Comparison of ENCODE assay signal across 25 cellular contexts in the genomic region with DNA sequence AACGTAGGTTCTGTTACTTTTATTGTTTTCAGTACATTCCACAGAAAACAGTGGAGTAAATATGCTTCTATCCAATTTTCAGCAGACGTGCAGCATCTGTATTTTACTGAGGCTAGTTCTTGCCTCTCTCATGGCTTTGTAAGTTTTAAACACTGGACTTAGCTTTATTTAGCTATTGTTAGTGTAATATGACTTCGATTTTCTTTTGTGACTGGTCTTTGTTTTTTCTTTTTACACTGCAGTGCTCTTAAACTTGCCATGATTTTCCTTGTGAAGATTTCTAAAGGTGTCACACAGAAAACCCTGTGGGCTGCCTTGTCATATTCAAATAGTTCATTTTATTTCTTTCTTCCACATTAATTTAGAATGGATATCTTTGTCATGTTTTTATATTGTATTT.
"Had no signal": no experiment of that assay in that cellular context is flagged by ENCODE, and none has a peak within 500 bp of the region (broad histone marks: within the 10 kb centered on the region; RNA-seq: fewer than 3 reads in every experiment).

No MANE protein-coding gene starts in this region.

- DNase-seq: hippocampal formation; kidney glomerular epithelial cell; left colon; left lung; lower lobe of right lung; mammary epithelial cell; mesenchymal stem cell; naive thymus-derived CD8-positive, alpha-beta T cell; pancreas; posterior cingulate gyrus; retina; right cardiac atrium; spleen; stimulated activated CD4-positive, alpha-beta T cell treated with anti-CD3 and anti-CD28 coated beads, Interleukin-2, amount 100 ng/mL, for 48 hours; stimulated activated CD4-positive, alpha-beta T cell treated with anti-CD3 and anti-CD28 coated beads, Interleukin-4, amount 100 ng/mL, for 4 hours; stimulated activated naive B cell treated with anti-CD40 and anti-IgM and Interleukin-4, amounts not matched to agents 10 μg/mL and 1 μg/mL and 100 μg/mL, for 72 hours; stimulated activated naive CD8-positive, alpha-beta T cell treated with anti-CD3 and anti-CD28 coated beads, Interleukin-15, Interleukin-2, amounts not matched to agents 100 U/mL and 50 U/mL, for 24 hours; stomach; testis; tibial artery; trophoblast cell; upper lobe of right lung had no signal

- H3K4me3 ChIP-seq: left lung, lower lobe of right lung, neural progenitor cell, pancreas, prostate gland, skin epidermis, spleen, stomach, testis, tibial artery, upper lobe of right lung had no signal

- ATAC-seq: left colon; left lung; lower lobe of right lung; naive thymus-derived CD8-positive, alpha-beta T cell; pancreas; right cardiac atrium; stimulated activated naive B cell treated with anti-CD40 and anti-IgM and Interleukin-4, amounts not matched to agents 10 μg/mL and 1 μg/mL and 100 μg/mL, for 72 hours; stimulated activated naive CD8-positive, alpha-beta T cell treated with anti-CD3 and anti-CD28 coated beads, Interleukin-15, Interleukin-2, amounts not matched to agents 100 U/mL and 50 U/mL, for 24 hours; upper lobe of right lung had no signal

- H3K4me1 ChIP-seq: left lung, lower lobe of right lung, neural progenitor cell, pancreas, prostate gland, spleen, stomach, testis, upper lobe of right lung had no signal

- H2AFZ ChIP-seq: neural progenitor cell had no signal

- H3K9me3 ChIP-seq: left lung, lower lobe of right lung, pancreas, prostate gland, spleen, stomach, testis, tibial artery, upper lobe of right lung had no signal

- H3K27me3 ChIP-seq: left lung, neural progenitor cell, pancreas, spleen, stomach, testis, tibial artery, upper lobe of right lung had no signal

- H3K9ac ChIP-seq: neural progenitor cell had no signal

- H3K27ac ChIP-seq: left lung, lower lobe of right lung, neural progenitor cell, pancreas, prostate gland, skin epidermis, spleen, stomach, testis, tibial artery, upper lobe of right lung had no signal

- H3K4me2 ChIP-seq: neural progenitor cell had no signal

- H3K36me3 ChIP-seq: left lung, lower lobe of right lung, neural progenitor cell, pancreas, prostate gland, spleen, stomach, tibial artery, upper lobe of right lung had no signal
